In genomic region chr3:151084893-151085226, GRCh38 we compare ENCODE assay signal across 8 cellular contexts. TPM values are rescaled to one million over a fixed set of nuclear protein-coding genes. Genes with fewer than 3 reads are reported as not detected.
DNase-seq lines count a peak whose midpoint lies in the region; ATAC-seq and TF ChIP-seq lines count a peak whose summit lies in the region.

No MANE protein-coding gene starts in this region.

- H2AK5ac ChIP-seq in mesendoderm (ENCODE audit: low read length): peak overlapping the region; percentile 79

- peaks cover 25% of the 10 kb centered on the region for H3K4me1 Mint-ChIP-seq in brain

- TF ChIP-seq EP300 in upper lobe of left lung (IDR thresholded peaks at IDR 0.05): no peak

- H3K9me3 Mint-ChIP-seq in brain: peaks cover 0 to 3% (median 0%) of the 10 kb centered on the region in 5 experiments

- H3K27me3 Mint-ChIP-seq in brain: peaks cover 30% of the 10 kb centered on the region

- H2BK120ac ChIP-seq in mesendoderm (ENCODE audit: low read depth, low read length): no peak overlapping the region

- no peak overlapping the region for H2BK5ac ChIP-seq in mesendoderm (ENCODE audit: low read length)

- peak overlapping the region; percentile 73 for H3K9ac ChIP-seq in mesendoderm (ENCODE audit: low read length)

- peaks cover 1% of the 10 kb centered on the region for H3K79me1 ChIP-seq in mesendoderm (ENCODE audit: low read length)

- H4K5ac ChIP-seq in mesendoderm (ENCODE audit: low read length): no peak overlapping the region

- H3K4me1 ChIP-seq in cardiac muscle cell (ENCODE audit: low read depth) (peaks cover 12% of the 10 kb centered on the region), mesendoderm (ENCODE audit: control insufficient read depth, low read depth, low read length) (peaks cover 9% of the 10 kb centered on the region), upper lobe of left lung (peaks cover 18 to 29% (median 24%) of the 10 kb centered on the region in 4 donors)

- peaks cover 6% of the 10 kb centered on the region for H3K79me2 ChIP-seq in mesendoderm (ENCODE audit: control insufficient read depth, insufficient read depth, low read length)

- WGBS in mesendoderm (ENCODE audit: extremely low coverage, insufficient coverage, low lambda C conversion rate): no CpG with 5 or more reads among the region's 14 CpGs
- 47% methylated on average over 11 to 14 of the region's 14 CpGs for WGBS in upper lobe of left lung, 2 donors

- peak overlapping the region in 3 of 5 experiments; percentile 16 to 79 (median 40) for H3K27ac Mint-ChIP-seq in brain

- H3K4ac ChIP-seq in mesendoderm (ENCODE audit: low read depth, low read length): no peak overlapping the region

- H3K27ac ChIP-seq in cardiac muscle cell (no peak overlapping the region), mesendoderm (ENCODE audit: low read depth, low read length) (peak overlapping the region; percentile 68), upper lobe of left lung (no peak overlapping the region)

- TF ChIP-seq CTCF in cardiac muscle cell (IDR thresholded peaks at IDR 0.05; ENCODE audit: low read depth, low read length) (no peak), brain (conservative IDR thresholded peaks at IDR 0.05) (no peak), upper lobe of left lung (IDR thresholded peaks at IDR 0.05) (no peak)

- peak overlapping the region; percentile 71 for H3K4me2 ChIP-seq in mesendoderm (ENCODE audit: low read length)

- H3K36me3 Mint-ChIP-seq in brain: no peaks in the 10 kb centered on the region

- H2BK15ac ChIP-seq in mesendoderm (replicated peaks; ENCODE audit: low read depth): no peak overlapping the region

- DNase-seq in cardiac muscle cell (ENCODE audit: low read depth in 1 of 2, low spot score in 1 of 2): no peak
- no peak for DNase-seq in Right ventricle myocardium superior
- DNase-seq in mesendoderm: no peak
- no peak for DNase-seq in upper lobe of left lung
- no peak for DNase-seq in hypothalamus (lab: John Stamatoyannopoulos, UW)
- DNase-seq in COLO829 (ENCODE audit: low spot score): no peak

- peak overlapping the region; percentile 45 for H3K23ac ChIP-seq in mesendoderm (ENCODE audit: low read length)

- intact Hi-C loops in Right ventricle myocardium superior (cut with DNase I): no loop called here

- peak overlapping the region; percentile 70 for H3K4me3 ChIP-seq in cardiac muscle cell
- H3K4me3 ChIP-seq in mesendoderm (ENCODE audit: low read length): peak overlapping the region; percentile 24
- peak overlapping the region in 3 of 4 donors; percentile 45 to 75 (median 59) for H3K4me3 ChIP-seq in upper lobe of left lung

- ATAC-seq in Right ventricle myocardium superior (ENCODE audit: poor library complexity) (no peak), upper lobe of left lung (ENCODE audit: low FRiP score in 2 of 2) (no peak), HG02610 (IDR thresholded peaks at IDR 0.05; ENCODE audit: unreplicated experiment) (no peak)

- no peak for TF ChIP-seq POLR2A in upper lobe of left lung (IDR thresholded peaks at IDR 0.05)

- H3K18ac ChIP-seq in mesendoderm (ENCODE audit: low read length): peak overlapping the region; percentile 20

- H3K9me3 ChIP-seq in cardiac muscle cell (ENCODE audit: low read depth): no peaks in the 10 kb centered on the region
- H3K9me3 ChIP-seq in upper lobe of left lung: no peaks in the 10 kb centered on the region

- H4K8ac ChIP-seq in mesendoderm (ENCODE audit: low read depth, low read length): no peak overlapping the region

- H3K27me3 ChIP-seq in cardiac muscle cell (no peaks in the 10 kb centered on the region), mesendoderm (ENCODE audit: insufficient read depth, low read length, poor library complexity) (no peaks in the 10 kb centered on the region), upper lobe of left lung (peaks cover 0 to 10% (median 5%) of the 10 kb centered on the region in 4 donors)

- H3K56ac ChIP-seq in mesendoderm (ENCODE audit: low read length): peak overlapping the region; percentile 87

- H3K4me3 Mint-ChIP-seq in brain: peak overlapping the region; percentile 80 to 87 (median 81)

- H3K36me3 ChIP-seq in cardiac muscle cell (no peaks in the 10 kb centered on the region), mesendoderm (ENCODE audit: control insufficient read depth, insufficient read depth, low read length) (no peaks in the 10 kb centered on the region), upper lobe of left lung (no peaks in the 10 kb centered on the region)

RNA-seq across cellular contexts. Expression of gene MED12L, which starts 0.6 kb away (rescaled TPM):
- total RNA-seq in cardiac muscle cell (3.3 and 6.9 TPM in 2 replicates), Right ventricle myocardium superior (0.67 TPM), upper lobe of left lung (1 to 10 TPM in 1 of 6 donors, under 1 TPM in 3, not detected in 2; 0.27 to 1.5 (median 0.31) TPM)
- polyA plus RNA-seq in cardiac muscle cell (1.9 and 5.6 TPM in 2 replicates), brain (ENCODE audit: insufficient read depth, low read depth, low replicate concordance) (1.5 TPM)
- 2.4 TPM for polyA plus RNA-seq in mesendoderm (2013, experiment 1 of 2)
- 3.3 TPM for polyA plus RNA-seq in mesendoderm (2013, experiment 2 of 2)
